ENCODE assay signal across 20 cellular contexts in the genomic region with DNA sequence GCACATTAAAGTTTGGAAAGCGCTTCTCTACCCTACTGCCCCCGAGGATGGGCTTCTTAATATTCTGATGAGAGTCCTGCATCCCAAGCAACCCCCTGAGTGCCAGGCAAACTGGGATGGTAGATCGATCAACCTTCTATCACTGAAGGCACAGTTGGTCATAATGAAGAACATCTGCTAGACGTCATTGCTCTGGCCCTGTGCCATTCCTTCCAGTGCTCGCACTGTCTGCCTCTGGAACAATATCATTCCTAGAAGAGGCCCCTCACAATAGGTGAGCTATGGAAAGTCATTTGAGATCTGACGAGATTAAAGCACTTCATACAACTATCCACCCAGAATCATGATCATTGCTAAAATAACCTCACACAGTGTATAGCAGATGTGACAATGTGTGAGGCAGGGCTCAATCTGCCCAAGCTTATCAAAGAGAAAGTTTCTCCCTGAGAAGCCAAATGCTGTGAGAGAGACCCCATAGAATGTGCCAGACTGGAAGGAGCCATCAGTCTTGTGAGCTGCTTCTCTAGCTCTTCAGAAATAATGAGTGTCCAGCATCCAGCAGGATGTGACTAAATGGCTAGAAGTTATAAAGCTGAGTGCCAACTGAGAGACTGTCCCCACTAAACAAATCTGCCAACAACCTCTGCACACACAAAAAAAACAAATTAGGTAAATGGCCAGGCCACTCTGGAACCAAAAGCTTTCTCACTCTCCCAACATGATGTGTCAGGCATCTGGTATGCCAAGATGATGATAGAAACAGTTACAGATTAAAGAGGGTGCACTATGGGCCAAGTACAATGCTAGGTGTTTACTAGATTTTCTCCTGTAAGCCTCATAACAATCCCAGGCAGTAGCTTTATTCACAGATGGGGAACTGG.
A peak's percentile ranks its signal among the peaks of the same experiment; 100 is the strongest.
DNase-seq lines count a peak whose midpoint lies in the region; ATAC-seq, FAIRE-seq and TF ChIP-seq lines count a peak whose summit lies in the region.
"Had no signal": no experiment of that assay in that cellular context is flagged by ENCODE, and none has a peak within 500 bp of the region (broad histone marks: within the 10 kb centered on the region; RNA-seq: fewer than 3 reads in every experiment).

No MANE protein-coding gene starts in this region.

- DNase-seq in CD8-positive, alpha-beta memory T cell: no peak
- DNase-seq in HFFc6 (peak; percentile 77), mammary epithelial cell (peak; percentile 31), mesenchymal stem cell (no peak), D721Med (ENCODE audit: insufficient read length, low spot score) (no peak)
- no peak for DNase-seq in activated CD4-positive, alpha-beta memory T cell treated with anti-CD3 and anti-CD28 coated beads, Interleukin-2, amount 10 ng/mL, durations not matched to agents 7 days and 5 days
- DNase-seq in activated T-cell treated with anti-CD3 and anti-CD28 coated beads, Interleukin-2, amount 50 U/mL, for 4 hours: no peak
- DNase-seq: activated CD4-positive, alpha-beta T cell treated with anti-CD3 and anti-CD28 coated beads for 36 hours; activated T-cell treated with anti-CD3 and anti-CD28 coated beads, Interleukin-2, amount 50 U/mL, for 72 hours; amygdala; Caco-2; dermis blood vessel endothelial cell; NCI-H1930; NCI-H69; occipital lobe; Peyer's patch; stimulated activated naive CD8-positive, alpha-beta T cell treated with anti-CD3 and anti-CD28 coated beads, Interleukin-15, Interleukin-2, amounts not matched to agents 100 U/mL and 50 U/mL, for 24 hours; T-helper 2 cell had no signal

- H3K9ac ChIP-seq in mammary epithelial cell (ENCODE audit: insufficient read depth, low read length) (no peak overlapping the region), mesenchymal stem cell (ENCODE audit: low read length) (no peak overlapping the region)

- H3K27ac Mint-ChIP-seq in CD8-positive, alpha-beta memory T cell: peak overlapping the region in 5 of 8 donors; percentile 3 to 66 (median 17)
- peak overlapping the region; percentile 79 for H3K27ac Mint-ChIP-seq in HFFc6
- no peak overlapping the region for H3K27ac Mint-ChIP-seq in activated CD4-positive, alpha-beta memory T cell treated with anti-CD3 and anti-CD28 coated beads, Interleukin-2, amount 10 ng/mL, durations not matched to agents 7 days and 5 days
- H3K27ac Mint-ChIP-seq: activated CD4-positive, alpha-beta T cell treated with anti-CD3 and anti-CD28 coated beads for 36 hours; activated T-cell treated with anti-CD3 and anti-CD28 coated beads, Interleukin-2, amount 50 U/mL, for 72 hours had no signal

- peak overlapping the region; percentile 23 for H2AK5ac ChIP-seq in mesenchymal stem cell (ENCODE audit: low read length, severe bottlenecking)

- H3K18ac ChIP-seq in mesenchymal stem cell (ENCODE audit: low read depth in 1 of 2, low read length in 2 of 2): no peak overlapping the region

- no peak overlapping the region for H3K4ac ChIP-seq in mesenchymal stem cell (ENCODE audit: low read depth in 1 of 2, low read length in 2 of 2)

- TF ChIP-seq CTCF in HFFc6 (IDR thresholded peaks at IDR 0.05) (no peak), mammary epithelial cell (conservative IDR thresholded peaks at IDR 0.05 in 1 of 2, IDR thresholded peaks at IDR 0.05 in 1 of 2; ENCODE audit: extremely low read depth in 1 of 2, insufficient read depth in 1 of 2, low read depth in 1 of 2, low read length in 2 of 2) (no peak), D721Med (IDR thresholded peaks at IDR 0.05; ENCODE audit: insufficient read depth, missing control alignments) (no peak)

- no peaks in the 10 kb centered on the region for H3K27me3 ChIP-seq in CD8-positive, alpha-beta memory T cell (ENCODE audit: insufficient read depth, low read length, poor library complexity, severe bottlenecking)
- H3K27me3 ChIP-seq in mammary epithelial cell (ENCODE audit: insufficient read depth, low read length): no peaks in the 10 kb centered on the region
- H3K27me3 ChIP-seq in mesenchymal stem cell (ENCODE audit: control insufficient read depth in 1 of 2, insufficient read depth in 1 of 2, low read length in 2 of 2): no peaks in the 10 kb centered on the region
- H3K27me3 ChIP-seq: Peyer's patch had no signal

- intact Hi-C loops in mammary epithelial cell (cut with micrococcal nuclease): no loop called here

- H3K4me1 ChIP-seq in CD8-positive, alpha-beta memory T cell (ENCODE audit: insufficient read depth, low read length): peaks cover 19% of the 10 kb centered on the region
- peaks cover 13% of the 10 kb centered on the region for H3K4me1 ChIP-seq in mammary epithelial cell (ENCODE audit: insufficient read depth, low read length)
- no peaks in the 10 kb centered on the region for H3K4me1 ChIP-seq in mesenchymal stem cell (ENCODE audit: control insufficient read depth, insufficient read depth, low read depth, low read length)
- H3K4me1 ChIP-seq: Caco-2, Peyer's patch had no signal

- no peak overlapping the region for H3K4me2 ChIP-seq in mammary epithelial cell (ENCODE audit: insufficient read depth, low read depth, low read length)
- no peak overlapping the region for H3K4me2 ChIP-seq in mesenchymal stem cell (ENCODE audit: low read length, poor library complexity, severe bottlenecking)

- no peak overlapping the region for H3K27ac ChIP-seq in CD8-positive, alpha-beta memory T cell (ENCODE audit: low read depth, low read length)
- H3K27ac ChIP-seq in mammary epithelial cell (ENCODE audit: insufficient read depth, low read depth, low read length): no peak overlapping the region
- peak overlapping the region; percentile 67 for H3K27ac ChIP-seq in mesenchymal stem cell (ENCODE audit: low read length, poor library complexity, severe bottlenecking)
- H3K27ac ChIP-seq: Peyer's patch had no signal

- POLR2A ChIA-PET in CD8-positive, alpha-beta memory T cell (lab: Charles Lee): no interaction called here
- POLR2A ChIA-PET in activated CD4-positive, alpha-beta memory T cell treated with anti-CD3 and anti-CD28 coated beads, Interleukin-2, amount 10 ng/mL, durations not matched to agents 7 days and 5 days (lab: Charles Lee): interaction anchor here (1.0 kb wide), 1 partner anchor 40 kb away, joined by 3 read pairs; no protein-coding TSS in a partner anchor

- H3K9me3 Mint-ChIP-seq in CD8-positive, alpha-beta memory T cell: peaks cover 0 to 2% (median 0%) of the 10 kb centered on the region in 5 donors
- peaks cover 10% of the 10 kb centered on the region for H3K9me3 Mint-ChIP-seq in HFFc6
- peaks cover 16% of the 10 kb centered on the region for H3K9me3 Mint-ChIP-seq in activated CD4-positive, alpha-beta memory T cell treated with anti-CD3 and anti-CD28 coated beads, Interleukin-2, amount 10 ng/mL, durations not matched to agents 7 days and 5 days
- H3K9me3 Mint-ChIP-seq in activated T-cell treated with anti-CD3 and anti-CD28 coated beads, Interleukin-2, amount 50 U/mL, for 4 hours: peaks cover 7% of the 10 kb centered on the region

- no peaks in the 10 kb centered on the region for H3K9me3 ChIP-seq in CD8-positive, alpha-beta memory T cell (ENCODE audit: low read length)
- no peaks in the 10 kb centered on the region for H3K9me3 ChIP-seq in mammary epithelial cell (replicated peaks; ENCODE audit: insufficient read depth, low read length)
- H3K9me3 ChIP-seq in mesenchymal stem cell (ENCODE audit: control insufficient read depth, low read length): no peaks in the 10 kb centered on the region
- H3K9me3 ChIP-seq: Caco-2, Peyer's patch had no signal

- H3K4me3 ChIP-seq in CD8-positive, alpha-beta memory T cell (ENCODE audit: low read length): no peak overlapping the region
- H3K4me3 ChIP-seq in mammary epithelial cell (replicated peaks in 1 of 3; ENCODE audit: insufficient read depth in 1 of 3, low read depth in 2 of 3, low read length in 3 of 3) (no peak overlapping the region), mesenchymal stem cell (ENCODE audit: insufficient read depth in 1 of 2, low read depth in 1 of 2, low read length in 2 of 2) (peak overlapping the region in 1 of 2 experiments; percentile 33)
- H3K4me3 ChIP-seq: Peyer's patch had no signal

- H2BK5ac ChIP-seq in mesenchymal stem cell (ENCODE audit: low read depth, low read length, poor library complexity, severe bottlenecking): peak overlapping the region; percentile 15

- no peak overlapping the region for H4K8ac ChIP-seq in mesenchymal stem cell (ENCODE audit: low read length)

- FAIRE-seq in D721Med (lab: Jason Lieb, UNC): no peak

- H3K36me3 Mint-ChIP-seq in CD8-positive, alpha-beta memory T cell: peaks cover 0 to 6% (median 0%) of the 10 kb centered on the region in 3 donors
- H3K36me3 Mint-ChIP-seq in HFFc6 (ENCODE audit: low read depth): peaks cover 4% of the 10 kb centered on the region; the same call in 1 of the 2 replicates
- peaks cover 24% of the 10 kb centered on the region for H3K36me3 Mint-ChIP-seq in activated CD4-positive, alpha-beta memory T cell treated with anti-CD3 and anti-CD28 coated beads, Interleukin-2, amount 10 ng/mL, durations not matched to agents 7 days and 5 days (ENCODE audit: low read depth)
- H3K36me3 Mint-ChIP-seq in activated T-cell treated with anti-CD3 and anti-CD28 coated beads, Interleukin-2, amount 50 U/mL, for 4 hours (ENCODE audit: insufficient read depth): no peaks in the 10 kb centered on the region

- dilution Hi-C loops in mammary epithelial cell (cut with HindIII; ENCODE audit: low sequenced_read_pairs): no loop called here

- no peaks in the 10 kb centered on the region for H3K27me3 Mint-ChIP-seq in CD8-positive, alpha-beta memory T cell
- no peaks in the 10 kb centered on the region; the same call in 1 of the 2 replicates for H3K27me3 Mint-ChIP-seq in HFFc6 (ENCODE audit: insufficient read depth)
- no peaks in the 10 kb centered on the region for H3K27me3 Mint-ChIP-seq in activated CD4-positive, alpha-beta memory T cell treated with anti-CD3 and anti-CD28 coated beads, Interleukin-2, amount 10 ng/mL, durations not matched to agents 7 days and 5 days
- no peaks in the 10 kb centered on the region for H3K27me3 Mint-ChIP-seq in activated T-cell treated with anti-CD3 and anti-CD28 coated beads, Interleukin-2, amount 50 U/mL, for 4 hours (ENCODE audit: low read depth)
- H3K27me3 Mint-ChIP-seq: activated CD4-positive, alpha-beta T cell treated with anti-CD3 and anti-CD28 coated beads for 36 hours had no signal

- CTCF ChIA-PET in CD8-positive, alpha-beta memory T cell (lab: Charles Lee): no interaction called here
- CTCF ChIA-PET in mammary epithelial cell (lab: Charles Lee; ENCODE audit: low non-redundant PET): no interaction called here
- CTCF ChIA-PET in activated CD4-positive, alpha-beta memory T cell treated with anti-CD3 and anti-CD28 coated beads, Interleukin-2, amount 10 ng/mL, durations not matched to agents 7 days and 5 days (lab: Charles Lee): no interaction called here

- no peak overlapping the region for H2BK12ac ChIP-seq in mesenchymal stem cell (ENCODE audit: low read length in 2 of 2)

- peak overlapping the region in 1 of 7 donors; percentile 41 for H3K4me3 Mint-ChIP-seq in CD8-positive, alpha-beta memory T cell
- peak overlapping the region; percentile 40 for H3K4me3 Mint-ChIP-seq in HFFc6
- H3K4me3 Mint-ChIP-seq in activated CD4-positive, alpha-beta memory T cell treated with anti-CD3 and anti-CD28 coated beads, Interleukin-2, amount 10 ng/mL, durations not matched to agents 7 days and 5 days: no peak overlapping the region
- H3K4me3 Mint-ChIP-seq in activated T-cell treated with anti-CD3 and anti-CD28 coated beads, Interleukin-2, amount 50 U/mL, for 4 hours: no peak overlapping the region
- H3K4me3 Mint-ChIP-seq: activated CD4-positive, alpha-beta T cell treated with anti-CD3 and anti-CD28 coated beads for 36 hours; activated T-cell treated with anti-CD3 and anti-CD28 coated beads, Interleukin-2, amount 50 U/mL, for 72 hours had no signal

- no peak overlapping the region for H4K91ac ChIP-seq in mesenchymal stem cell (ENCODE audit: low read length)

- H2BK15ac ChIP-seq in mesenchymal stem cell (ENCODE audit: low read depth, poor library complexity, severe bottlenecking): no peak overlapping the region

- H3K36me3 ChIP-seq in CD8-positive, alpha-beta memory T cell (ENCODE audit: insufficient read depth, low read length): no peaks in the 10 kb centered on the region
- H3K36me3 ChIP-seq in mammary epithelial cell (ENCODE audit: insufficient read depth, low read length) (no peaks in the 10 kb centered on the region), mesenchymal stem cell (ENCODE audit: control insufficient read depth in 1 of 2, insufficient read depth in 2 of 2, low read depth in 1 of 2, low read length in 2 of 2) (no peaks in the 10 kb centered on the region)
- H3K36me3 ChIP-seq: Peyer's patch had no signal

- no peaks in the 10 kb centered on the region for H3K79me1 ChIP-seq in mesenchymal stem cell (replicated peaks; ENCODE audit: low read length, poor library complexity, severe bottlenecking)

- no peak for ATAC-seq in GM19463 (IDR thresholded peaks at IDR 0.05; ENCODE audit: unreplicated experiment)
- ATAC-seq in activated T-cell treated with anti-CD3 and anti-CD28 coated beads, Interleukin-2, amount 50 U/mL, for 4 hours: no peak
- ATAC-seq: activated CD4-positive, alpha-beta T cell treated with anti-CD3 and anti-CD28 coated beads for 36 hours; activated T-cell treated with anti-CD3 and anti-CD28 coated beads, Interleukin-2, amount 50 U/mL, for 72 hours; HCT116; stimulated activated naive CD8-positive, alpha-beta T cell treated with anti-CD3 and anti-CD28 coated beads, Interleukin-15, Interleukin-2, amounts not matched to agents 100 U/mL and 50 U/mL, for 24 hours had no signal

- H3K14ac ChIP-seq in mesenchymal stem cell (ENCODE audit: low read length in 2 of 2): no peak overlapping the region

- H4K20me1 ChIP-seq in mammary epithelial cell (ENCODE audit: insufficient read depth, low read length): no peaks in the 10 kb centered on the region

- WGBS in mammary epithelial cell (ENCODE audit: low coverage, missing lambda C conversion rate): 54% methylated on average over 6 of the region's 6 CpGs
- WGBS in mesenchymal stem cell: 98% methylated on average over 6 of the region's 6 CpGs

- no peak overlapping the region for H3K23ac ChIP-seq in mesenchymal stem cell (ENCODE audit: low read length in 2 of 2)

- in situ Hi-C loops in mammary epithelial cell (cut with MboI; ENCODE audit: low sequenced_read_pairs in 2 of 2): no loop called here

- H2AFZ ChIP-seq in mammary epithelial cell (ENCODE audit: low read depth, low read length) (peak overlapping the region; percentile 30), mesenchymal stem cell (ENCODE audit: low read depth, low read length) (no peak overlapping the region)

- no peaks in the 10 kb centered on the region for H3K79me2 ChIP-seq in mammary epithelial cell (ENCODE audit: insufficient read depth, low read length)

- no peak overlapping the region for H2BK120ac ChIP-seq in mesenchymal stem cell (ENCODE audit: low read depth, low read length)

- no TSS peak for BruUV-seq in mammary epithelial cell (replicated peaks; lab: Mats Ljungman, UMichigan)

- H3K4me1 Mint-ChIP-seq in CD8-positive, alpha-beta memory T cell: peaks cover 29 to 39% (median 34%) of the 10 kb centered on the region in 3 donors
- peaks cover 22% of the 10 kb centered on the region for H3K4me1 Mint-ChIP-seq in HFFc6 (ENCODE audit: low read depth)
- peaks cover 29% of the 10 kb centered on the region for H3K4me1 Mint-ChIP-seq in activated CD4-positive, alpha-beta memory T cell treated with anti-CD3 and anti-CD28 coated beads, Interleukin-2, amount 10 ng/mL, durations not matched to agents 7 days and 5 days
- H3K4me1 Mint-ChIP-seq in activated T-cell treated with anti-CD3 and anti-CD28 coated beads, Interleukin-2, amount 50 U/mL, for 4 hours (ENCODE audit: low read depth): peaks cover 30% of the 10 kb centered on the region

Comparison
In these comparisons a context has a peak if more than half of its experiments do, and no peak if none do; other contexts are left out.
1. DNase-seq: peak in HFFc6 (single experiment) and mammary epithelial cell (single experiment); none in CD8-positive, alpha-beta memory T cell (0 of 5), mesenchymal stem cell (single experiment), activated CD4-positive, alpha-beta memory T cell treated with anti-CD3 and anti-CD28 coated beads, Interleukin-2, amount 10 ng/mL, durations not matched to agents 7 days and 5 days (single experiment), D721Med (single experiment) and activated T-cell treated with anti-CD3 and anti-CD28 coated beads, Interleukin-2, amount 50 U/mL, for 4 hours (single experiment).